In the genomic region with DNA sequence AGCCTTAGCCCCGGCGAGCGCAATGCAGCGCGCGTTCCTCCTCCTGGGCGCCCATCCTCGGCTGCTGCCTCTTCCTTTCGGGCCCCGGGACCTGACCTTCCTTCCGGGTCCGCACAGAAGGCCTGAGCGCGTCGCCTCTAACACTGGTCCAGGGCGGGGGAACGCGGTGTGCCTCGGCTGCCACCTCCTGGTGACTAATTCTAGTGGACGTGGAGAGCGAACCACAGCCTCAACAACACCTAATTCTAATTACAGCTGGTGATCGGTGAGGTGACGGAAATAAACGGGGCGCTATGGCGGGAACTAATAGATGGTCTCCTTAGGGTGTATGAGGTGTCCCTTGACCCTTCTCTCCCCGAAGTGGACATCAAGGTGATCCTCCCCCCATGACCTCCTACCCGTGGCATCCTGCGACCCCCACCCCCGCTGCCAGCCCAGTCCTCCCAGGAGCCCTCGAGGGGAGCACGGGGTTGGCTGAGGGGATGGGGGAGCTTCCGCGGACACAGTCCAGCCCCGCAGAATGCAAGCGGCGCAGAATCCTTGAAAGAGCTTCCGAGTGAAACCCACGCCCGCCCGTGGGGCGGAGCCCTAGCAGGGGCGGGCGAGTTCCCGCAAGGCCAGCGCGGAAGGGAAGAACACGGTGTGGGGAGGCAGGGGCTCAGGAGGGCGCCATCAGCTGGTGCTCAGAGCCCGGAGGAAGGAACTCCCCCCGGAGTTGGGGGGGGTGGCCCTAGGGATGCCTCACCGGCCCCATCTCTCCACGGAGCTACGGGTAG, we compare ENCODE assay signal across 8 cellular contexts. TPM values are rescaled to one million over a fixed set of nuclear protein-coding genes. Genes with fewer than 3 reads are reported as not detected.
DNase-seq lines count a peak whose midpoint lies in the region; ATAC-seq and TF ChIP-seq lines count a peak whose summit lies in the region.

No MANE protein-coding gene starts in this region.

- H3K27ac ChIP-seq in brain microvascular endothelial cell = no peak overlapping the region
- peak overlapping the region in 1 of 4 donors; percentile 5 for H3K27ac ChIP-seq in sigmoid colon

- peak; percentile 96 for ATAC-seq in HG02678 (IDR thresholded peaks at IDR 0.05; ENCODE audit: unreplicated experiment)

- H3K4me1 ChIP-seq in iPS-15b (ENCODE audit: control insufficient read depth, insufficient read depth, low read length) (no peaks in the 10 kb centered on the region), sigmoid colon (peaks cover 0 to 12% (median 9%) of the 10 kb centered on the region in 4 donors)

- intact Hi-C loops in sigmoid colon (cut with DNase I) = loop anchor here (5.0 kb wide), 1 partner anchor 419 kb away; no protein-coding TSS in a partner anchor

- TF ChIP-seq POLR2A in sigmoid colon (IDR thresholded peaks at IDR 0.05) = no peak

- H3K9ac ChIP-seq in iPS-15b (ENCODE audit: low read depth, low read length) = peak overlapping the region; percentile 66

- DNase-seq in NCI-H187 (lab: John Stamatoyannopoulos, UW) (peak; percentile 25 to 41), NCI-H187 treated with DMSO at 0.1 percent for 48 hours (lab: John Stamatoyannopoulos, UW) (no peak), NCI-H1092 treated with DMSO at 0.1 percent for 48 hours (lab: John Stamatoyannopoulos, UW) (peak; percentile 89), T-helper 2 cell (peak in 4 of 5 experiments; percentile 27 to 73 (median 43)), brain microvascular endothelial cell (peak; percentile 59), sigmoid colon (peak; percentile 88)

- H3K36me3 ChIP-seq in brain microvascular endothelial cell (replicated peaks) = no peaks in the 10 kb centered on the region
- no peaks in the 10 kb centered on the region for H3K36me3 ChIP-seq in iPS-15b (ENCODE audit: control insufficient read depth, insufficient read depth, low read length)
- H3K36me3 ChIP-seq in sigmoid colon = no peaks in the 10 kb centered on the region

- in situ Hi-C loops in brain microvascular endothelial cell (cut with HindIII; ENCODE audit: low pct_ligation_motif_present, low sequenced_read_pairs) = no loop called here

- H3K27me3 ChIP-seq in brain microvascular endothelial cell (replicated peaks) (peaks cover 3% of the 10 kb centered on the region), iPS-15b (ENCODE audit: control insufficient read depth, insufficient read depth, low read length) (peaks cover 48% of the 10 kb centered on the region), sigmoid colon (peaks cover 0 to 8% (median 0%) of the 10 kb centered on the region in 3 donors)

- WGBS in sigmoid colon, 2 donors = 2 to 4% methylated on average over 54 of the region's 54 CpGs

- peak overlapping the region; percentile 66 for H3K4me3 ChIP-seq in brain microvascular endothelial cell (ENCODE audit: low read depth, low read length)
- peak overlapping the region; percentile 77 for H3K4me3 ChIP-seq in iPS-15b (ENCODE audit: low read depth, low read length)
- H3K4me3 ChIP-seq in sigmoid colon = peak overlapping the region; percentile 34 to 61 (median 50)

- no peak for TF ChIP-seq EP300 in sigmoid colon (IDR thresholded peaks at IDR 0.05)

- TF ChIP-seq CTCF in brain microvascular endothelial cell (IDR thresholded peaks at IDR 0.05; ENCODE audit: low read depth, low read length, missing control alignments) = peak; percentile 77
- TF ChIP-seq CTCF in sigmoid colon (IDR thresholded peaks at IDR 0.05) = peak; percentile 20 to 79 (median 42)

- H3K9me3 ChIP-seq in iPS-15b (ENCODE audit: control insufficient read depth, insufficient read depth, low read length) = no peaks in the 10 kb centered on the region
- H3K9me3 ChIP-seq in sigmoid colon = no peaks in the 10 kb centered on the region

RNA-seq across cellular contexts. Expression of a gene that starts 12.8 kb away (rescaled TPM):
- not detected for total RNA-seq in sigmoid colon
- polyA plus RNA-seq in sigmoid colon = under 1 TPM in 1 of 3 donors, not detected in 2; 0.54 TPM

RNA-seq across cellular contexts. Expression of a gene that starts 28.6 kb away (rescaled TPM):
- total RNA-seq in sigmoid colon = not detected
- under 1 TPM in 1 of 3 donors, not detected in 2; 0.15 TPM for polyA plus RNA-seq in sigmoid colon

RNA-seq across cellular contexts. Expression of a gene that starts 33.5 kb away (rescaled TPM):
- 1 to 10 TPM; 2.2 to 7.1 (median 5.0) TPM for total RNA-seq in sigmoid colon
- polyA plus RNA-seq in sigmoid colon = 10 to 100 TPM; 13.7 to 21.7 (median 15.6) TPM

RNA-seq across cellular contexts. Expression of a gene that starts 48.8 kb away (rescaled TPM):
- under 1 TPM in 2 of 4 donors, not detected in 2; 0.33 to 0.81 TPM for total RNA-seq in sigmoid colon
- 1 to 10 TPM in 1 of 3 donors, under 1 TPM in 2; 0.10 to 1.4 (median 0.60) TPM for polyA plus RNA-seq in sigmoid colon
